In the genomic region with DNA sequence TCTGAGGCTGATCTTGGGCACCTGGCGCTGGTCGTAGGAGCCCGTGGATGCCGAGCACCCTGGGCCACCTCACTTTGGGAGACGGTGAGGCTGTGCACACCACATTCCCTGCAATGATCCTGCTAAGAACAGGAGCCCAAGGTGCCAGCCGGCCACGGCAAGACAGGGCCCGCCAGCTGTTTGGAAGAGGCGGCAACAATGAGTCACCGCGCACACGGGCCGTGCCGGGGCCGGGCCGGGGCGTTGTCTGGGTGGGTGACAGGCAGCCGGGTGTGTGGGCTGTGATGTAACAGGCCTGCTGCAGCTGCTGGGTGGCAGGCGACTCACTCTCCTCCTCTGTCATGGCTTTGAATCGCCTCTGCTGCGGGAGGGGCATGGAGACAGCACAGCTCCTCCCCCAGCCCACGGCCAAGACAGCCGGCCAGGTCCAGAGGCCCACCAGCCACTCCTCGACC, we compare ENCODE assay signal across 9 cellular contexts. TPM values are rescaled to one million over a fixed set of nuclear protein-coding genes. Genes with fewer than 3 reads are reported as not detected.
DNase-seq lines count a peak whose midpoint lies in the region; ATAC-seq, FAIRE-seq and TF ChIP-seq lines count a peak whose summit lies in the region.
"Had no signal": no experiment of that assay in that cellular context is flagged by ENCODE, and none has a peak within 500 bp of the region (broad histone marks: within the 10 kb centered on the region; RNA-seq: fewer than 3 reads in every experiment).

No MANE protein-coding gene starts in this region.

- H3K4me3 ChIP-seq in K562 (no peak overlapping the region), HepG2 (replicated peaks in 1 of 3; ENCODE audit: insufficient read depth in 1 of 3, low read depth in 2 of 3, low read length in 3 of 3) (no peak overlapping the region; a peak in 1 of 6 replicates)
- H3K4me3 ChIP-seq: cardiac muscle cell had no signal

- BruUV-seq in K562 (replicated peaks; lab: Mats Ljungman, UMichigan) = no TSS peak
- BruUV-seq in HepG2 (replicated peaks; lab: Mats Ljungman, UMichigan) = no TSS peak

- no peaks in the 10 kb centered on the region for H3K79me2 ChIP-seq in K562 (ENCODE audit: control insufficient read depth, insufficient read depth, low read length)
- H3K79me2 ChIP-seq in HepG2 (ENCODE audit: insufficient read depth, low read length) = no peaks in the 10 kb centered on the region

- H3K9ac ChIP-seq in K562 (ENCODE audit: insufficient read depth in 1 of 2, low read depth in 2 of 2, low read length in 2 of 2) (peak overlapping the region in 1 of 2 experiments; percentile 48; a peak in 1 of 4 replicates), HepG2 (ENCODE audit: insufficient read depth, low read depth, low read length) (no peak overlapping the region)

- no peak for TF ChIP-seq EP300 in K562 (IDR thresholded peaks at IDR 0.05; ENCODE audit: low read length)
- no peak for TF ChIP-seq EP300 in HepG2 (IDR thresholded peaks at IDR 0.05; ENCODE audit: low read depth in 2 of 2, low read length in 2 of 2)
- no peak for TF ChIP-seq EP300 in HepG2 (CRISPR knock-in tag; IDR thresholded peaks at IDR 0.05; ENCODE audit: borderline replicate concordance)

- H3K9me3 ChIP-seq in K562 (replicated peaks; ENCODE audit: control insufficient read depth, insufficient read depth, low read depth, low read length) (no peaks in the 10 kb centered on the region), HepG2 (ENCODE audit: low read length) (no peaks in the 10 kb centered on the region)

- TF ChIP-seq RAD21 in K562 (CRISPR knock-in tag; conservative IDR thresholded peaks at IDR 0.05 in 1 of 2, IDR thresholded peaks at IDR 0.05 in 1 of 2) (no peak), HepG2 (CRISPR knock-in tag; IDR thresholded peaks at IDR 0.05) (no peak)

- no peak overlapping the region for H2AFZ ChIP-seq in K562 (ENCODE audit: low read depth, low read length)
- H2AFZ ChIP-seq in HepG2 (ENCODE audit: low read length) = no peak overlapping the region

- H3K9me1 ChIP-seq in K562 (ENCODE audit: control insufficient read depth, insufficient read depth, low read length) = no peaks in the 10 kb centered on the region

- DNase-seq in AG08395 (ENCODE audit: low spot score) (peak; percentile 94), HT-29 (ENCODE audit: low spot score) (peak; percentile 87), SW480 (ENCODE audit: low spot score) (peak; percentile 95), K562 (ENCODE audit: extremely low read depth in 1 of 4, low spot score in 3 of 4) (peak; percentile 73 to 90 (median 83)), HepG2 (ENCODE audit: low spot score) (peak; percentile 52), cerebellar cortex (ENCODE audit: low spot score) (no peak)
- DNase-seq in stimulated activated CD8-positive, alpha-beta memory T cell treated with anti-CD3 and anti-CD28 coated beads, Interleukin-2, amount 100 ng/mL, for 48 hours (ENCODE audit: low read depth in 2 of 2) = peak; percentile 37 to 39

- H3K4me1 ChIP-seq in K562 (replicated peaks in 1 of 2; ENCODE audit: control insufficient read depth in 2 of 2, insufficient read depth in 2 of 2, low read length in 2 of 2) (peaks cover 0 to 26% of the 10 kb centered on the region in 2 experiments; a peak in 2 of 5 replicates), HepG2 (ENCODE audit: insufficient read depth, low read length) (peaks cover 19% of the 10 kb centered on the region; the same call in 1 of the 2 replicates)

- H4K20me1 ChIP-seq in K562 (replicated peaks; ENCODE audit: control insufficient read depth, insufficient read depth, low read length) (peaks cover 24% of the 10 kb centered on the region; the same call in 1 of the 2 replicates), HepG2 (ENCODE audit: insufficient read depth, low read length) (no peaks in the 10 kb centered on the region)

- no peak overlapping the region for H3K27ac ChIP-seq in K562 (ENCODE audit: extremely low read depth, low read depth, low read length)
- no peak overlapping the region for H3K27ac ChIP-seq in HepG2 (ENCODE audit: extremely low read length, insufficient read depth, low read length)
- H3K27ac ChIP-seq: cardiac muscle cell had no signal

- TF ChIP-seq POLR2A in K562 (conservative IDR thresholded peaks at IDR 0.05) (no peak), HepG2 (IDR thresholded peaks at IDR 0.05; ENCODE audit: insufficient read depth in 1 of 2, low read depth in 2 of 2, low read length in 2 of 2) (no peak)

- WGBS in K562 (ENCODE audit: insufficient coverage, low coverage, missing lambda C conversion rate) = 4% methylated on average over 20 of the region's 24 CpGs
- WGBS in HepG2 (ENCODE audit: low lambda C conversion rate) = 13% methylated on average over 18 of the region's 24 CpGs

- POLR2A ChIA-PET in K562 (lab: Yijun Ruan, JAX) (interaction anchor here (0.6 to 1.9 kb wide), 4 partner anchors 15 to 291 kb away, joined by 3 to 6 read pairs (median 4); no protein-coding TSS in a partner anchor), HepG2 (lab: Yijun Ruan, JAX) (no interaction called here)

- TF ChIP-seq CTCF in K562 (IDR thresholded peaks at IDR 0.05 in 2 of 3, conservative IDR thresholded peaks at IDR 0.05 in 1 of 3; ENCODE audit: insufficient read depth in 2 of 3, low read depth in 1 of 3, low read length in 3 of 3) (no peak), HepG2 (CRISPR knock-in tag; IDR thresholded peaks at IDR 0.05) (no peak)

- FAIRE-seq in K562 (lab: Jason Lieb, UNC) = no peak
- no peak for FAIRE-seq in HepG2 (lab: Jason Lieb, UNC)

- H3K36me3 ChIP-seq in K562 (ENCODE audit: control insufficient read depth, insufficient read depth, low read length) (no peaks in the 10 kb centered on the region), HepG2 (replicated peaks in 1 of 2; ENCODE audit: control insufficient read depth in 1 of 2, insufficient read depth in 2 of 2, low read length in 2 of 2) (no peaks in the 10 kb centered on the region)
- H3K36me3 ChIP-seq: cardiac muscle cell had no signal

- CTCF ChIA-PET in K562 (lab: Yijun Ruan, JAX; ENCODE audit: low intra/inter-chr PET ratio) (no interaction called here), HepG2 (lab: Yijun Ruan, JAX; ENCODE audit: low intra/inter-chr PET ratio, low total read pairs) (no interaction called here)

- in situ Hi-C loops in K562 (cut with MboI) = no loop called here
- in situ Hi-C loops in HepG2 (cut with HindIII; ENCODE audit: extremely low pct_ligation_motif_present, low pct_unique_long_range_greater_than_20kb) = no loop called here

- H3K4me2 ChIP-seq in K562 (ENCODE audit: insufficient read depth, low read length) (peak overlapping the region; percentile 27; the same call in 1 of the 2 replicates), HepG2 (ENCODE audit: low read depth, low read length) (no peak overlapping the region; the same call in 1 of the 2 replicates)

- intact Hi-C loops in K562 (cut with micrococcal nuclease) (no loop called here), HepG2 (cut with micrococcal nuclease; ENCODE audit: unreplicated experiment) (no loop called here)

- ATAC-seq in K562 (peak; percentile 79), HepG2 (peak; percentile 54), HG02642 (IDR thresholded peaks at IDR 0.05; ENCODE audit: poor library complexity, unreplicated experiment) (no peak)

- H3K27me3 ChIP-seq in K562 (ENCODE audit: control insufficient read depth in 2 of 2, insufficient read depth in 2 of 2, low read length in 2 of 2) (peaks cover 69 to 89% of the 10 kb centered on the region in 2 experiments), HepG2 (ENCODE audit: control insufficient read depth in 1 of 2, insufficient read depth in 2 of 2, low read length in 2 of 2) (peaks cover 23 to 91% of the 10 kb centered on the region in 2 experiments; a peak in 4 of 5 replicates)

RNA-seq across cellular contexts. Expression of a gene that starts 49.7 kb away (rescaled TPM):
- total RNA-seq in HT-29 (2014; rRNA removed; shearing (Covaris generic)) = 323 and 427 TPM in 2 replicates
- 99.9 and 124 TPM in 2 replicates for total RNA-seq in K562 (2011; cell fraction: chromatin; rRNA removed; ENCODE audit: low replicate concordance)
- total RNA-seq in K562 (2011; cell fraction: nucleolus; rRNA removed) = 80.3 and 83.7 TPM in 2 replicates
- total RNA-seq in K562 (2011; cell fraction: nucleoplasm; rRNA removed) = 115 and 142 TPM in 2 replicates
- total RNA-seq in K562 (2014; rRNA removed) (392 and 447 TPM in 2 replicates), K562 (2014; rRNA removed; fragmentation: Illumina TruSeq; extraction: Trizol) (525 and 551 TPM in 2 replicates), K562 (2015; rRNA removed; fragmentation: Illumina TruSeq; extraction: Trizol) (512 and 539 TPM in 2 replicates), K562 (2021) (379 and 398 TPM in 2 replicates), HepG2 (2016; rRNA removed; fragmentation: Illumina TruSeq; extraction: Trizol) (371 and 422 TPM in 2 replicates)
- polyA plus RNA-seq in K562 (2011; rRNA removed) (368 and 563 TPM in 2 replicates), K562 (2014; fragmentation: Illumina TruSeq; extraction: Trizol) (473 and 553 TPM in 2 replicates), K562 (2014; fragmentation: Nextera tagmentation; extraction: Ambion mirVana) (100 to 1,000 TPM; 142 to 169 TPM), K562 (2014; rRNA removed) (457 and 488 TPM in 2 replicates), HepG2 (2011; rRNA removed) (105 and 142 TPM in 2 replicates)
- polyA plus RNA-seq in K562 (2011; cell fraction: cytosol; rRNA removed) = 282 and 395 TPM in 2 replicates
- 190 and 232 TPM in 2 replicates for polyA plus RNA-seq in K562 (2011; cell fraction: nucleus; rRNA removed)
- 213 and 358 TPM in 2 replicates for polyA plus RNA-seq in K562 (2012)
- 600 and 763 TPM in 2 replicates for polyA minus RNA-seq in K562 (2011; rRNA and poly(A)+ RNA removed)
- 138 and 222 TPM in 2 replicates for polyA minus RNA-seq in K562 (2011; cell fraction: cytosol; rRNA and poly(A)+ RNA removed)
- polyA minus RNA-seq in K562 (2011; cell fraction: nucleus; rRNA and poly(A)+ RNA removed) = 41.1 and 78.2 TPM in 2 replicates
- 747 and 845 TPM in 2 replicates for total RNA-seq in HepG2 (2016; cell fraction: cytosol; rRNA removed; fragmentation: Illumina TruSeq; extraction: Trizol; ENCODE audit: low read depth)
- total RNA-seq in HepG2 (2016; cell fraction: insoluble cytoplasmic fraction; rRNA removed; fragmentation: Illumina TruSeq; extraction: Trizol) = 382 and 405 TPM in 2 replicates
- total RNA-seq in HepG2 (2016; cell fraction: membrane; rRNA removed; fragmentation: Illumina TruSeq; extraction: Trizol) = 1,179 and 1,380 TPM in 2 replicates
- total RNA-seq in HepG2 (2016; cell fraction: nucleus; rRNA removed; fragmentation: Illumina TruSeq; extraction: Trizol) = 154 and 170 TPM in 2 replicates
- polyA plus RNA-seq in HepG2 (2011; cell fraction: cytosol; rRNA removed) = 93.6 and 131 TPM in 2 replicates
- polyA plus RNA-seq in HepG2 (2011; cell fraction: nucleus; rRNA removed) = 44.5 and 56.5 TPM in 2 replicates
- 108 and 109 TPM in 2 replicates for polyA plus RNA-seq in HepG2 (2012)
- polyA plus RNA-seq in HepG2 (2016; cell fraction: cytosol; fragmentation: Illumina TruSeq; extraction: Trizol; ENCODE audit: low read depth) = 923 and 940 TPM in 2 replicates
- 367 and 392 TPM in 2 replicates for polyA plus RNA-seq in HepG2 (2016; cell fraction: insoluble cytoplasmic fraction; fragmentation: Illumina TruSeq; extraction: Trizol; ENCODE audit: low read depth)
- polyA plus RNA-seq in HepG2 (2016; cell fraction: membrane; fragmentation: Illumina TruSeq; extraction: Trizol; ENCODE audit: low read depth) = 1,008 and 1,080 TPM in 2 replicates
- 235 and 237 TPM in 2 replicates for polyA plus RNA-seq in HepG2 (2016; cell fraction: nucleus; fragmentation: Illumina TruSeq; extraction: Trizol; ENCODE audit: insufficient read depth, low read depth)
- 64.0 and 223 TPM in 2 replicates for polyA minus RNA-seq in HepG2 (2011; rRNA and poly(A)+ RNA removed; ENCODE audit: low replicate concordance)
- 53.3 and 58.5 TPM in 2 replicates for polyA minus RNA-seq in HepG2 (2011; cell fraction: cytosol; rRNA and poly(A)+ RNA removed)
- polyA minus RNA-seq in HepG2 (2011; cell fraction: nucleus; rRNA and poly(A)+ RNA removed) = 32.7 and 35.2 TPM in 2 replicates
